Comparison of ENCODE assay signal across 19 cellular contexts in the genomic region with DNA sequence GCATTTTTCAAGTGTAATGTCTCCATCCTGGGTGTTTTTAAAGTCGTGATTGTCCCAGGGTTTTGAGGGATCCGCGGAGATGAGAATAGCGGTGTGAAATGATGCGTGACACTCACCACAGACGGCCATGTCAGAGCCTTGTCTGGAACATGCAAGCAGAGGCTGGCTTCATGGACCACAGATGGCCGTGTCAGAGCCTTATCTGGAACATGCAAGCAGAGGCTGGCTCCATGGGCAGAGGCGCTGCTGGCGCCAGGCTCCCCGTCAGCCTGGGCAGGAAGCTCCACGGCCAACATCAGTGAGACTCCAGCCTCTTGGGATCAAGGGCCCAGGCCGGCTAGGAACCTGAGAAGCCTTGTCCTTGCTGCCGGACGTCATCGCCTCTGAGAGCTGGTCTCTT. TPM values are rescaled to one million over a fixed set of nuclear protein-coding genes. Genes with fewer than 3 reads are reported as not detected.
DNase-seq lines count a peak whose midpoint lies in the region; FAIRE-seq and TF ChIP-seq lines count a peak whose summit lies in the region.
"Had no signal": no experiment of that assay in that cellular context is flagged by ENCODE, and none has a peak within 500 bp of the region (broad histone marks: within the 10 kb centered on the region; RNA-seq: fewer than 3 reads in every experiment).

No MANE protein-coding gene starts in this region.

- H3K4me3 ChIP-seq in BE2C (ENCODE audit: low read depth, low read length) (no peak overlapping the region), neural progenitor cell (no peak overlapping the region)
- no peak overlapping the region for H3K4me3 ChIP-seq in BLaER1 treated with 17β-estradiol and CSF1 and Interleukin-3, amounts not matched to agents 10 nM and 100 nM

- peak overlapping the region in 6 of 11 experiments; percentile 23 to 76 (median 48); a peak in 10 of 22 replicates for H3K27ac ChIP-seq in BLaER1 treated with 17β-estradiol and CSF1 and Interleukin-3, amounts not matched to agents 10 nM and 100 nM
- peak overlapping the region; percentile 54 for H3K27ac ChIP-seq in cingulate gyrus (ENCODE audit: low read depth, low read length)
- H3K27ac ChIP-seq in neural progenitor cell, result no peak overlapping the region

- H3K79me2 ChIP-seq in neural progenitor cell (ENCODE audit: low read depth), result no peaks in the 10 kb centered on the region

- peaks cover 0 to 11% (median 0%) of the 10 kb centered on the region in 11 experiments; a peak in 3 of 22 replicates for H4K20me1 ChIP-seq in BLaER1 treated with 17β-estradiol and CSF1 and Interleukin-3, amounts not matched to agents 10 nM and 100 nM
- H4K20me1 ChIP-seq in neural progenitor cell (ENCODE audit: low read depth), result no peaks in the 10 kb centered on the region

- H3K27ac Mint-ChIP-seq in neural progenitor cell, result peak overlapping the region; percentile 34

- peaks cover 17% of the 10 kb centered on the region for H3K4me1 ChIP-seq in BE2C
- H3K4me1 ChIP-seq in BLaER1 treated with 17β-estradiol and CSF1 and Interleukin-3, amounts not matched to agents 10 nM and 100 nM, result peaks cover 88 to 97% (median 93%) of the 10 kb centered on the region in 10 experiments
- H3K4me1 ChIP-seq in neural progenitor cell, result peaks cover 12% of the 10 kb centered on the region

- H3K36me3 Mint-ChIP-seq in neural progenitor cell, result no peaks in the 10 kb centered on the region
- H3K36me3 Mint-ChIP-seq: CD8-positive, alpha-beta memory T cell had no signal

- FAIRE-seq in urothelium cell line (lab: Jason Lieb, UNC), result no peak
- FAIRE-seq: GM19239 had no signal

- H3K9me3 ChIP-seq in BE2C (no peaks in the 10 kb centered on the region), neural progenitor cell (ENCODE audit: low read depth) (no peaks in the 10 kb centered on the region)
- peaks cover 0 to 14% (median 0%) of the 10 kb centered on the region in 11 experiments; a peak in 6 of 22 replicates for H3K9me3 ChIP-seq in BLaER1 treated with 17β-estradiol and CSF1 and Interleukin-3, amounts not matched to agents 10 nM and 100 nM (replicated peaks in 1 of 11)

- TF ChIP-seq CTCF in BE2C (IDR thresholded peaks at IDR 0.05; ENCODE audit: low read depth, low read length) (no peak), neural progenitor cell (IDR thresholded peaks at IDR 0.05) (no peak)

- no peaks in the 10 kb centered on the region for H3K27me3 ChIP-seq in BE2C
- H3K27me3 ChIP-seq in BLaER1 treated with 17β-estradiol and CSF1 and Interleukin-3, amounts not matched to agents 10 nM and 100 nM, result no peaks in the 10 kb centered on the region; a peak in 1 of 22 replicates
- peaks cover 18% of the 10 kb centered on the region for H3K27me3 ChIP-seq in neural progenitor cell

- H3K36me3 ChIP-seq in BE2C, result no peaks in the 10 kb centered on the region
- H3K36me3 ChIP-seq in BLaER1 treated with 17β-estradiol and CSF1 and Interleukin-3, amounts not matched to agents 10 nM and 100 nM, result no peaks in the 10 kb centered on the region
- H3K36me3 ChIP-seq in neural progenitor cell, result no peaks in the 10 kb centered on the region

- H3K9me3 Mint-ChIP-seq in neural progenitor cell, result no peaks in the 10 kb centered on the region
- H3K9me3 Mint-ChIP-seq: CD8-positive, alpha-beta memory T cell had no signal

- peaks cover 10% of the 10 kb centered on the region for H3F3A ChIP-seq in neural progenitor cell (ENCODE audit: low read depth)

- H3K27me3 Mint-ChIP-seq in neural progenitor cell (ENCODE audit: insufficient read depth, low read depth), result peaks cover 18% of the 10 kb centered on the region
- H3K27me3 Mint-ChIP-seq: CD8-positive, alpha-beta memory T cell had no signal

- peak overlapping the region in 4 of 11 experiments; percentile 20 to 59 (median 22); a peak in 5 of 22 replicates for H3K9ac ChIP-seq in BLaER1 treated with 17β-estradiol and CSF1 and Interleukin-3, amounts not matched to agents 10 nM and 100 nM
- no peak overlapping the region for H3K9ac ChIP-seq in neural progenitor cell

- DNase-seq in BE2C, result peak; percentile 78
- no peak for DNase-seq in neural progenitor cell (ENCODE audit: low spot score)
- no peak for DNase-seq in NCI-H1092 treated with DMSO at 0.1 percent for 48 hours (lab: John Stamatoyannopoulos, UW)
- no peak for DNase-seq in urothelium cell line (ENCODE audit: low spot score)
- no peak for DNase-seq in activated CD4-positive, alpha-beta T cell treated with anti-CD3 and anti-CD28 coated beads for 4 hours
- DNase-seq: C1 segment of cervical spinal cord; Calu3; CD8-positive, alpha-beta memory T cell; Karpas-422; NCI-H1694; NCI-H2081; NCI-H2171; NCI-H524; NCI-H774; Right ventricle myocardium superior had no signal

- H2AFZ ChIP-seq in neural progenitor cell (replicated peaks), result no peak overlapping the region

- peak overlapping the region; percentile 77 to 93 (median 89) for H3K4me2 ChIP-seq in BLaER1 treated with 17β-estradiol and CSF1 and Interleukin-3, amounts not matched to agents 10 nM and 100 nM
- H3K4me2 ChIP-seq in neural progenitor cell, result no peak overlapping the region

- H3K4me1 Mint-ChIP-seq in neural progenitor cell, result peaks cover 28% of the 10 kb centered on the region

- H3K4me3 Mint-ChIP-seq in neural progenitor cell, result no peak overlapping the region
- H3K4me3 Mint-ChIP-seq: CD8-positive, alpha-beta memory T cell had no signal

RNA-seq across cellular contexts. Expression of gene MRGBP, which starts 7.7 kb away (rescaled TPM):
- 28.1 TPM for polyA plus RNA-seq in BE2C (2012; ENCODE audit: insufficient read depth, insufficient read length, low read depth)
- 14.0 and 18.1 TPM in 2 replicates for total RNA-seq in neural progenitor cell (ENCODE audit: low replicate concordance)

RNA-seq across cellular contexts. Expression of gene OGFR, which starts 16.0 kb away (rescaled TPM):
- 138 TPM for polyA plus RNA-seq in BE2C (2012; ENCODE audit: insufficient read depth, insufficient read length, low read depth)
- total RNA-seq in neural progenitor cell (ENCODE audit: low replicate concordance), result 7.0 and 23.9 TPM in 2 replicates

RNA-seq across cellular contexts. Expression of gene COL9A3, which starts 28.2 kb away (rescaled TPM):
- polyA plus RNA-seq in BE2C (2012; ENCODE audit: insufficient read depth, insufficient read length, low read depth), result 5.9 TPM
- total RNA-seq in neural progenitor cell (ENCODE audit: low replicate concordance), result 10.5 and 34.8 TPM in 2 replicates
- total RNA-seq: CD8-positive, alpha-beta memory T cell; H4 had no signal
- polyA plus RNA-seq: CD8-positive, alpha-beta memory T cell had no signal
